1 cellular context compared by ENCODE assay signal in genomic region chr5:123285122-123286011, GRCh38.
TF ChIP-seq lines count a peak whose summit lies in the region.

No MANE protein-coding gene starts in this region.

TF ChIP-seq in GM23338, 12 proteins besides CTCF, POLR2A, EP300 and RAD21 (continued from another document):
- no peak for TF ChIP-seq ZNF462 (CRISPR knock-in tag; IDR thresholded peaks at IDR 0.05)
- no peak for TF ChIP-seq ZNF114 (CRISPR knock-in tag; IDR thresholded peaks at IDR 0.05)
- TF ChIP-seq JUNB (IDR thresholded peaks at IDR 0.05; ENCODE audit: unreplicated experiment): no peak
- no peak for TF ChIP-seq EZH2phosphoT487 (IDR thresholded peaks at IDR 0.05; ENCODE audit: unreplicated experiment)
